Comparison of ENCODE assay signal across 15 cellular contexts in genomic region chr5:44603496-44604272, GRCh38.
A peak's percentile ranks its signal among the peaks of the same experiment; 100 is the strongest.
DNase-seq lines count a peak whose midpoint lies in the region; ATAC-seq and TF ChIP-seq lines count a peak whose summit lies in the region.
"Had no signal": no experiment of that assay in that cellular context is flagged by ENCODE, and none has a peak within 500 bp of the region (broad histone marks: within the 10 kb centered on the region; RNA-seq: fewer than 3 reads in every experiment).

No MANE protein-coding gene starts in this region.

- H3K27ac ChIP-seq in A673 (ENCODE audit: low read depth, low read length, poor library complexity, severe bottlenecking) = no peak overlapping the region
- no peak overlapping the region for H3K27ac ChIP-seq in ovary
- no peak overlapping the region for H3K27ac ChIP-seq in tibial artery
- H3K27ac ChIP-seq: right lobe of liver had no signal

- no peak overlapping the region for H3K9ac ChIP-seq in NT2/D1 (ENCODE audit: insufficient read length, low read depth)

- intact Hi-C loops in A673 (cut with micrococcal nuclease; ENCODE audit: unreplicated experiment) = no loop called here
- intact Hi-C loops in ovary (cut with DNase I) = no loop called here
- intact Hi-C loops in tibial artery (cut with DNase I; ENCODE audit: low total_unique reads) = no loop called here

- TF ChIP-seq POLR2A in ovary (IDR thresholded peaks at IDR 0.05) = no peak

- no peak overlapping the region for H3K4me3 ChIP-seq in A673 (ENCODE audit: low read depth, low read length, poor library complexity, severe bottlenecking)
- no peak overlapping the region for H3K4me3 ChIP-seq in GM12864 (ENCODE audit: low read depth, low read length)
- no peak overlapping the region for H3K4me3 ChIP-seq in NT2/D1 (ENCODE audit: insufficient read length, low read depth)
- no peak overlapping the region for H3K4me3 ChIP-seq in epithelial cell of esophagus (ENCODE audit: low read length)
- H3K4me3 ChIP-seq in ovary = no peak overlapping the region
- no peak overlapping the region for H3K4me3 ChIP-seq in tibial artery
- H3K4me3 ChIP-seq: lung, right lobe of liver had no signal

- no peak for ATAC-seq in HG03342 (IDR thresholded peaks at IDR 0.05; ENCODE audit: unreplicated experiment)
- ATAC-seq in HG02938 (IDR thresholded peaks at IDR 0.05; ENCODE audit: unreplicated experiment) = no peak
- ATAC-seq: activated T-cell treated with anti-CD3 and anti-CD28 coated beads, Interleukin-2, amount 50 U/mL, for 4 hours; right lobe of liver; stimulated activated effector memory CD8-positive, alpha-beta T cell treated with anti-CD3 and anti-CD28 coated beads, Interleukin-12 subunit alpha, Interleukin-12 subunit beta, amount 100 ng/mL, for 72 hours had no signal

- POLR2A ChIA-PET in A673 (lab: Charles Lee; ENCODE audit: low non-redundant PET) = no interaction called here

- H3K27me3 ChIP-seq in A673 (replicated peaks; ENCODE audit: insufficient read depth, low read depth, low read length, poor library complexity) = no peaks in the 10 kb centered on the region
- H3K27me3 ChIP-seq in NT2/D1 (ENCODE audit: insufficient read depth, insufficient read length) = no peaks in the 10 kb centered on the region
- no peaks in the 10 kb centered on the region for H3K27me3 ChIP-seq in ovary
- no peaks in the 10 kb centered on the region for H3K27me3 ChIP-seq in tibial artery
- H3K27me3 ChIP-seq: right lobe of liver had no signal

- DNase-seq in A673 (ENCODE audit: low spot score) (peak; percentile 3), GM12864 (ENCODE audit: low read depth) (no peak), NT2/D1 (ENCODE audit: low read depth, low spot score) (peak; percentile 5), epithelial cell of esophagus (ENCODE audit: low read depth) (peak; percentile 15), ovary (no peak), tibial artery (no peak)
- DNase-seq: activated T-cell treated with anti-CD3 and anti-CD28 coated beads, Interleukin-2, amount 50 U/mL, for 4 hours; DMS79 treated with DMSO at 0.1 percent for 48 hours; NCI-H2029 treated with DMSO at 0.1 percent for 48 hours; right lobe of liver; stimulated activated CD4-positive, alpha-beta T cell treated with anti-CD3 and anti-CD28 coated beads, Interleukin-4, amount 100 ng/mL, for 4 hours had no signal

- TF ChIP-seq EP300 in ovary (IDR thresholded peaks at IDR 0.05) = no peak

- WGBS in ovary, 3 donors = 78 to 84% (median 82%) methylated on average over 8 of the region's 8 CpGs

- H3K4me1 ChIP-seq in A673 (ENCODE audit: insufficient read depth, low read length, poor library complexity, severe bottlenecking) (no peaks in the 10 kb centered on the region), NT2/D1 (ENCODE audit: insufficient read depth, insufficient read length) (no peaks in the 10 kb centered on the region), ovary (ENCODE audit: insufficient read depth) (no peaks in the 10 kb centered on the region), tibial artery (no peaks in the 10 kb centered on the region)
- H3K4me1 ChIP-seq: right lobe of liver had no signal

- H3K36me3 ChIP-seq in A673 (ENCODE audit: insufficient read depth, low read length, poor library complexity, severe bottlenecking) (no peaks in the 10 kb centered on the region), NT2/D1 (ENCODE audit: insufficient read depth, insufficient read length, low read length) (no peaks in the 10 kb centered on the region), ovary (no peaks in the 10 kb centered on the region), tibial artery (no peaks in the 10 kb centered on the region)
- H3K36me3 ChIP-seq: right lobe of liver had no signal

- TF ChIP-seq CTCF in A673 (conservative IDR thresholded peaks at IDR 0.05; ENCODE audit: low read depth, low read length) (no peak; the same call in 1 of the 2 replicates), GM12864 (IDR thresholded peaks at IDR 0.05; ENCODE audit: low read depth, low read length, missing control alignments) (peak; percentile 18), epithelial cell of esophagus (IDR thresholded peaks at IDR 0.05; ENCODE audit: insufficient read depth, low read depth, low read length, missing control alignments) (no peak), ovary (IDR thresholded peaks at IDR 0.05) (no peak), tibial artery (IDR thresholded peaks at IDR 0.05) (no peak)

- CTCF ChIA-PET in A673 (lab: Charles Lee) = interaction anchor here (0.6 to 1.2 kb wide), 2 partner anchors 465 to 972 kb away, joined by 3 to 4 read pairs; no protein-coding TSS in a partner anchor

- no TSS peak for BruUV-seq in A673 (replicated peaks; lab: Mats Ljungman, UMichigan)

- no peaks in the 10 kb centered on the region for H3K9me3 ChIP-seq in A673 (ENCODE audit: low read depth, low read length, poor library complexity, severe bottlenecking)
- H3K9me3 ChIP-seq in NT2/D1 (ENCODE audit: insufficient read depth, low read length) = no peaks in the 10 kb centered on the region
- H3K9me3 ChIP-seq in ovary = no peaks in the 10 kb centered on the region
- H3K9me3 ChIP-seq in tibial artery = no peaks in the 10 kb centered on the region
- H3K9me3 ChIP-seq: right lobe of liver had no signal

Comparison
In these comparisons a context has a peak if more than half of its experiments do, and no peak if none do; other contexts are left out.
1. DNase-seq: peak in A673 (single experiment), NT2/D1 (single experiment) and epithelial cell of esophagus (single experiment); none in GM12864 (single experiment), ovary (0 of 5) and tibial artery (0 of 2).